8 cellular contexts compared by ENCODE assay signal in genomic region chr14:100067971-100068959, GRCh38. TPM values are rescaled to one million over a fixed set of nuclear protein-coding genes. Genes with fewer than 3 reads are reported as not detected.
DNase-seq lines count a peak whose midpoint lies in the region; ATAC-seq and TF ChIP-seq lines count a peak whose summit lies in the region.

No MANE protein-coding gene starts in this region.

- H3K27ac ChIP-seq in ascending aorta (no peak overlapping the region), lung (ENCODE audit: low read depth in 1 of 2, low read length in 1 of 2) (peak overlapping the region in 1 of 2 donors; percentile 84)

- H3K9me3 ChIP-seq in T-helper 17 cell (ENCODE audit: control insufficient read depth, low read length, poor library complexity, severe bottlenecking) (no peaks in the 10 kb centered on the region), ascending aorta (no peaks in the 10 kb centered on the region), lung (ENCODE audit: control insufficient read depth in 2 of 2, insufficient read depth in 1 of 2, low read length in 1 of 2) (no peaks in the 10 kb centered on the region)

- no peak overlapping the region for H3K4me3 ChIP-seq in ascending aorta
- H3K4me3 ChIP-seq in lung: no peak overlapping the region

- H3K36me3 ChIP-seq in ascending aorta: no peaks in the 10 kb centered on the region
- no peaks in the 10 kb centered on the region for H3K36me3 ChIP-seq in lung (ENCODE audit: control insufficient read depth in 2 of 2, insufficient read depth in 2 of 2, low read length in 2 of 2)

- peaks cover 13% of the 10 kb centered on the region for H3K36me3 Mint-ChIP-seq in T-helper 17 cell (ENCODE audit: low read depth)

- peak overlapping the region; percentile 98 for H3K4me3 Mint-ChIP-seq in T-helper 17 cell

- H3K27ac Mint-ChIP-seq in T-helper 17 cell: peak overlapping the region; percentile 99

- ATAC-seq in HG03280 (IDR thresholded peaks at IDR 0.05; ENCODE audit: unreplicated experiment): peak; percentile 25
- ATAC-seq in T-helper 17 cell: peak; percentile 71
- no peak for ATAC-seq in lung (ENCODE audit: insufficient read depth, low FRiP score)

- H3K27me3 Mint-ChIP-seq in T-helper 17 cell: no peaks in the 10 kb centered on the region

- H3K27me3 ChIP-seq in ascending aorta (no peaks in the 10 kb centered on the region), lung (ENCODE audit: control insufficient read depth, insufficient read depth) (no peaks in the 10 kb centered on the region)

- TF ChIP-seq CTCF in ascending aorta (IDR thresholded peaks at IDR 0.05) (no peak), lung (IDR thresholded peaks at IDR 0.05; ENCODE audit: control extremely low read depth, extremely low read depth) (no peak)

- peak; percentile 68 for TF ChIP-seq POLR2A in GM19193 (IDR thresholded peaks at IDR 0.05; ENCODE audit: extremely low read depth, insufficient read depth, insufficient read length)

- H3K4me1 Mint-ChIP-seq in T-helper 17 cell: peaks cover 75% of the 10 kb centered on the region

- no peaks in the 10 kb centered on the region for H3K4me1 ChIP-seq in ascending aorta
- H3K4me1 ChIP-seq in lung (ENCODE audit: control insufficient read depth in 2 of 2, insufficient read depth in 2 of 2, low read length in 2 of 2): peaks cover 5 to 10% of the 10 kb centered on the region in 2 donors

- intact Hi-C loops in ascending aorta (cut with DNase I): no loop called here

- DNase-seq in T-helper 17 cell (peak; percentile 71 to 89 (median 71)), ascending aorta (ENCODE audit: low spot score in 2 of 2) (peak; percentile 34 to 69), lung (ENCODE audit: low spot score) (peak; percentile 50), mesenteric fat pad (ENCODE audit: low spot score) (no peak), D341Med (ENCODE audit: low spot score) (no peak)
- peak; percentile 82 to 88 for DNase-seq in stimulated activated CD8-positive, alpha-beta memory T cell treated with anti-CD3 and anti-CD28 coated beads, Interleukin-4, amount 100 ng/mL, for 4 hours (ENCODE audit: low read depth in 2 of 2, low spot score in 1 of 2)

- 46 to 64% methylated on average over 18 of the region's 18 CpGs for WGBS in lung, 2 donors

RNA-seq across cellular contexts. Expression of gene EVL, which starts 3.0 kb away (rescaled TPM):
- total RNA-seq in T-helper 17 cell: 100 to 1,000 TPM; 793 to 831 TPM
- 11.7 TPM for total RNA-seq in ascending aorta
- 10 to 100 TPM; 77.9 to 78.6 TPM for total RNA-seq in lung
- polyA plus RNA-seq in lung: 10 to 100 TPM; 54.5 to 99.9 TPM
- 60.5 TPM for total RNA-seq in mesenteric fat pad

Comparison
In these comparisons a context has a peak if more than half of its experiments do, and no peak if none do; other contexts are left out.
1. DNase-seq: peak in T-helper 17 cell (3 of 3), ascending aorta (2 of 2), lung (single experiment) and stimulated activated CD8-positive, alpha-beta memory T cell treated with anti-CD3 and anti-CD28 coated beads, Interleukin-4, amount 100 ng/mL, for 4 hours (2 of 2); none in mesenteric fat pad (single experiment) and D341Med (single experiment).
2. RNA of gene EVL, which starts 3.0 kb away (total RNA-seq): 793 to 831 TPM in T-helper 17 cell; 77.9 to 78.6 TPM in lung, 60.5 TPM in mesenteric fat pad (single experiment) and 11.7 TPM in ascending aorta (single experiment); every median in the first group is over 4 times any median in the second.